Comparison of ENCODE assay signal across 2 cellular contexts in genomic region chr4:142897518-142897917, GRCh38. TPM values are rescaled to one million over a fixed set of nuclear protein-coding genes. Genes with fewer than 3 reads are reported as not detected.
DNase-seq lines count a peak whose midpoint lies in the region; TF ChIP-seq lines count a peak whose summit lies in the region.
"Not testable (repeated sequence)": the region's sequence is repeated elsewhere in the genome, so short reads cannot be mapped to it uniquely, and the experiment has no call there.
"Had no signal": no experiment of that assay in that cellular context is flagged by ENCODE, and none has a peak within 500 bp of the region (broad histone marks: within the 10 kb centered on the region; RNA-seq: fewer than 3 reads in every experiment).

No MANE protein-coding gene starts in this region.

- H3K27ac Mint-ChIP-seq in chondrocyte (ENCODE audit: unreplicated experiment) = not testable (repeated sequence)

- H3K27me3 Mint-ChIP-seq in chondrocyte (ENCODE audit: low read depth) = not testable (repeated sequence)

- H3K4me3 Mint-ChIP-seq in chondrocyte (ENCODE audit: unreplicated experiment) = not testable (repeated sequence)

- not testable (repeated sequence) for TF ChIP-seq CTCF in chondrocyte (IDR thresholded peaks at IDR 0.05)

- peaks cover 46% of the 10 kb centered on the region for H3K9me3 Mint-ChIP-seq in chondrocyte (ENCODE audit: low read depth)

- not testable (repeated sequence) for H3K4me1 Mint-ChIP-seq in chondrocyte (ENCODE audit: low read depth)

- DNase-seq in chondrocyte (ENCODE audit: low spot score) = peak; percentile 87

- not testable (repeated sequence) for H3K36me3 Mint-ChIP-seq in chondrocyte (ENCODE audit: low read depth)

RNA-seq across cellular contexts. Expression of gene INPP4B, which starts 51.4 kb away (rescaled TPM):
- 18.7 to 30.0 TPM (median 29.2 TPM) in 3 replicates for total RNA-seq in chondrocyte
- total RNA-seq: B cell had no signal
